In the genomic region with DNA sequence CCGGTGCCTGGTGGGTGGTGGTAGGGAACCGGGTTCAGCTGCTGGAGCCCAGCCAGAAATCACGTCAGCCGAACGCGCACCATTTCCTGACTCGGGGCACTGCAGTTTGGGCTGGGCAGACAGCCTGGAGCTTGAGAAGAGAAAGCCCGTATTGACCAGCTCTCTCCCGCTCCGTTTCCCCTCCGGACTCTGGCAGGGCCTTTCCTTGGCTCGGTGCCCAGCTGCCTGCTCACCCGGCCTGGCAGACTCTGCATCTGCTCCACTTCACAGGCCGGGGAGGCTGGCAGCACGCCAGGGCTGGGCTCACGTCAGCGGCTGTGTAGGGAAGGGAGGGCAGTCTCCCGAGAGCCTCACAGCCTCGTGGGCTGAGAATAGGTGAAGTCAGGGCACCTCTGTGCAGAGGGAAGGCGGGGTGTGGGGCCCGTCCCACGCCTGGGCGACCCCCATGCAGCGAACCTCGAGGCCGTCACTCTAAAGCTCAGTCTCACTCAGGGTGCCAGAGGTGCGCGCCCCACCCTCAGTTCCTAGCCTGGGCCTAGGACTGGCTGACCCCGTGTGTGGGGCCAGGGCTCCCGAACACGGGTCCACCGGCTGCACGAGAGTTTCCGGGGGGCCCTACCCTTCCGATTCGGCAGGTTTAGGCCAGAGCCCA, we compare ENCODE assay signal across 8 cellular contexts. TPM values are rescaled to one million over a fixed set of nuclear protein-coding genes. Genes with fewer than 3 reads are reported as not detected.
DNase-seq lines count a peak whose midpoint lies in the region; ATAC-seq and TF ChIP-seq lines count a peak whose summit lies in the region.

No MANE protein-coding gene starts in this region.

- H3K4me1 Mint-ChIP-seq in T-helper 17 cell (peaks cover 14% of the 10 kb centered on the region), MCF 10A (ENCODE audit: insufficient read depth, unreplicated experiment) (peaks cover 9% of the 10 kb centered on the region)

- peaks cover 7% of the 10 kb centered on the region for H3K36me3 Mint-ChIP-seq in T-helper 17 cell (ENCODE audit: low read depth)
- peaks cover 24% of the 10 kb centered on the region for H3K36me3 Mint-ChIP-seq in MCF 10A (ENCODE audit: insufficient read depth, unreplicated experiment)

- peak overlapping the region; percentile 39 for H3K4me3 ChIP-seq in GM12875 (ENCODE audit: low read depth, low read length)

- H3K4me3 Mint-ChIP-seq in T-helper 17 cell (peak overlapping the region; percentile 75), MCF 10A (ENCODE audit: unreplicated experiment) (peak overlapping the region; percentile 50)

- CTCF ChIA-PET in MCF 10A (lab: Yijun Ruan, JAX): interaction anchor here (0.6 to 1.7 kb wide), 7 partner anchors 9 to 318 kb away, joined by 3 to 19 read pairs (median 3); no protein-coding TSS in a partner anchor

- peak; percentile 81 for ATAC-seq in T-helper 17 cell
- ATAC-seq in HG02571 (IDR thresholded peaks at IDR 0.05; ENCODE audit: unreplicated experiment): no peak
- ATAC-seq in HG03378 (IDR thresholded peaks at IDR 0.05; ENCODE audit: unreplicated experiment): no peak

- H3K27me3 Mint-ChIP-seq in T-helper 17 cell (no peaks in the 10 kb centered on the region), MCF 10A (ENCODE audit: insufficient read depth, unreplicated experiment) (no peaks in the 10 kb centered on the region)

- DNase-seq in NCI-H128 (lab: John Stamatoyannopoulos, UW; ENCODE audit: unreplicated experiment) (peak; percentile 88), T-helper 17 cell (peak in 1 of 3 donors; percentile 54), MCF 10A (ENCODE audit: unreplicated experiment) (peak; percentile 97), iris pigment epithelial cell (ENCODE audit: low read depth) (peak; percentile 94)
- peak; percentile 51 for DNase-seq in stimulated activated CD4-positive, alpha-beta T cell treated with anti-CD3 and anti-CD28 coated beads, Interleukin-12 subunit alpha, Interleukin-12 subunit beta, amount 100 ng/mL, for 4 hours

- no peak for TF ChIP-seq CTCF in GM12875 (IDR thresholded peaks at IDR 0.05; ENCODE audit: borderline replicate concordance, insufficient read depth, low read depth, low read length)
- TF ChIP-seq CTCF in MCF 10A (IDR thresholded peaks at IDR 0.05; ENCODE audit: unreplicated experiment): no peak

- intact Hi-C loops in MCF 10A (cut with micrococcal nuclease): loop anchor here (2.0 kb wide), 1 partner anchor 155 kb away; no protein-coding TSS in a partner anchor

- no peaks in the 10 kb centered on the region for H3K9me3 ChIP-seq in T-helper 17 cell (ENCODE audit: control insufficient read depth, low read length, poor library complexity, severe bottlenecking)

- no peaks in the 10 kb centered on the region for H3K9me3 Mint-ChIP-seq in MCF 10A (ENCODE audit: unreplicated experiment)

- no TSS peak for BruUV-seq in MCF 10A (replicated peaks; lab: Mats Ljungman, UMichigan)

- POLR2A ChIA-PET in MCF 10A (lab: Yijun Ruan, JAX): interaction anchor here (0.6 to 1.3 kb wide), 5 partner anchors 29 to 1612 kb away, joined by 3 to 5 read pairs (median 3); no protein-coding TSS in a partner anchor

- peak overlapping the region; percentile 69 for H3K27ac Mint-ChIP-seq in T-helper 17 cell
- H3K27ac Mint-ChIP-seq in MCF 10A (ENCODE audit: low read depth, unreplicated experiment): peak overlapping the region; percentile 54

RNA-seq across cellular contexts. Expression of a gene that starts 59.1 kb away (rescaled TPM):
- total RNA-seq in T-helper 17 cell (not detected), MCF 10A (2022) (not detected in 2 replicates)
